8 cellular contexts compared by ENCODE assay signal in genomic region chr16:89241187-89242003, GRCh38. TPM values are rescaled to one million over a fixed set of nuclear protein-coding genes. Genes with fewer than 3 reads are reported as not detected.
DNase-seq lines count a peak whose midpoint lies in the region; ATAC-seq, FAIRE-seq and TF ChIP-seq lines count a peak whose summit lies in the region.

No MANE protein-coding gene starts in this region.

- TF ChIP-seq CTCF in GM12864 (IDR thresholded peaks at IDR 0.05; ENCODE audit: low read depth, low read length, missing control alignments) (no peak), HFFc6 (IDR thresholded peaks at IDR 0.05) (no peak), activated B cell treated with CpG ODN at 0.5 μM for 24 hours (IDR thresholded peaks at IDR 0.05) (no peak), bronchial epithelial cell (IDR thresholded peaks at IDR 0.05; ENCODE audit: insufficient read depth, low read length, severe bottlenecking) (no peak)

- intact Hi-C loops in activated B cell treated with CpG ODN at 0.5 μM for 24 hours (cut with micrococcal nuclease), result loop anchor here (1.0 to 10.0 kb wide), 3 partner anchors 319 to 1287 kb away; partner anchors contain the start of genes BANP, RPL13, VPS9D1 and ZNF276

- FAIRE-seq in bronchial epithelial cell (lab: Jason Lieb, UNC), result no peak

- peak overlapping the region; percentile 87 for H3K4me3 ChIP-seq in GM12864 (ENCODE audit: low read depth, low read length)
- peak overlapping the region; percentile 89 for H3K4me3 ChIP-seq in bronchial epithelial cell (ENCODE audit: low read depth, low read length)

- H3K4me1 Mint-ChIP-seq in HFFc6 (ENCODE audit: low read depth), result no peaks in the 10 kb centered on the region; the same call in 1 of the 2 replicates
- H3K4me1 Mint-ChIP-seq in activated B cell treated with CpG ODN at 0.5 μM for 24 hours, result peaks cover 29% of the 10 kb centered on the region

- H3K27me3 ChIP-seq in bronchial epithelial cell (ENCODE audit: control insufficient read depth, insufficient read depth, low read length), result no peaks in the 10 kb centered on the region

- CTCF ChIA-PET in activated B cell treated with CpG ODN at 0.5 μM for 24 hours (lab: Charles Lee), result interaction anchor here (0.9 to 1.3 kb wide), 5 partner anchors 248 to 504 kb away, joined by 3 to 4 read pairs (median 4); partner anchors contain the start of gene SPG7

- H3K36me3 ChIP-seq in bronchial epithelial cell (ENCODE audit: control insufficient read depth, insufficient read depth, low read length), result no peaks in the 10 kb centered on the region

- POLR2A ChIA-PET in activated B cell treated with CpG ODN at 0.5 μM for 24 hours (lab: Charles Lee), result interaction anchor here (0.6 to 1.3 kb wide), 11 partner anchors 9 to 771 kb away, joined by 3 to 10 read pairs (median 3); partner anchors contain the start of gene ZNF778

- H3K9me3 Mint-ChIP-seq in HFFc6 (no peaks in the 10 kb centered on the region), activated B cell treated with CpG ODN at 0.5 μM for 24 hours (no peaks in the 10 kb centered on the region)

- H3K4me3 Mint-ChIP-seq in HFFc6, result peak overlapping the region; percentile 100
- peak overlapping the region; percentile 99 for H3K4me3 Mint-ChIP-seq in activated B cell treated with CpG ODN at 0.5 μM for 24 hours

- peak overlapping the region; percentile 99 for H3K27ac Mint-ChIP-seq in HFFc6
- peak overlapping the region; percentile 99 for H3K27ac Mint-ChIP-seq in activated B cell treated with CpG ODN at 0.5 μM for 24 hours

- ATAC-seq in activated B cell treated with CpG ODN at 0.5 μM for 24 hours (ENCODE audit: low read depth) (peak; percentile 77), HG03025 (IDR thresholded peaks at IDR 0.05; ENCODE audit: low FRiP score, unreplicated experiment) (no peak)

- DNase-seq in GM12864 (ENCODE audit: low read depth), result peak; percentile 70
- DNase-seq in HFFc6, result peak; percentile 66
- DNase-seq in NCI-H2107 (lab: John Stamatoyannopoulos, UW), result peak; percentile 4
- DNase-seq in activated B cell treated with CpG ODN at 0.5 μM for 24 hours, result peak; percentile 75
- peak; percentile 60 for DNase-seq in bronchial epithelial cell (ENCODE audit: low read depth)
- DNase-seq in islet precursor cell, result peak; percentile 83
- peak; percentile 65 for DNase-seq in stimulated activated CD4-positive, alpha-beta T cell treated with anti-CD3 and anti-CD28 coated beads, Interleukin-12 subunit alpha, Interleukin-12 subunit beta, amount 100 ng/mL, for 4 hours

- H3K36me3 Mint-ChIP-seq in HFFc6 (ENCODE audit: low read depth), result peaks cover 4% of the 10 kb centered on the region; the same call in 1 of the 2 replicates
- H3K36me3 Mint-ChIP-seq in activated B cell treated with CpG ODN at 0.5 μM for 24 hours (ENCODE audit: low read depth), result peaks cover 3% of the 10 kb centered on the region

- peaks cover 5% of the 10 kb centered on the region for H3K27me3 Mint-ChIP-seq in HFFc6 (ENCODE audit: insufficient read depth)
- H3K27me3 Mint-ChIP-seq in activated B cell treated with CpG ODN at 0.5 μM for 24 hours, result no peaks in the 10 kb centered on the region

RNA-seq across cellular contexts. Expression of gene ZNF778, which starts 23.9 kb away (rescaled TPM):
- total RNA-seq in HFFc6 (2021; fragmentation: NEBNext Ultra II Directional; extraction: Animal tissue kit (Norgen Biotek cat#: 25700)), result 1 to 10 TPM; 6.8 to 8.1 (median 7.5) TPM
- 7.2 and 11.4 TPM in 2 replicates for total RNA-seq in activated B cell treated with CpG ODN at 0.5 μM for 24 hours
- 8.8 and 10.3 TPM in 2 replicates for total RNA-seq in bronchial epithelial cell

RNA-seq across cellular contexts. Expression of gene SLC22A31, which starts 41.1 kb away (rescaled TPM):
- not detected for total RNA-seq in HFFc6 (2021; fragmentation: NEBNext Ultra II Directional; extraction: Animal tissue kit (Norgen Biotek cat#: 25700))
- total RNA-seq in activated B cell treated with CpG ODN at 0.5 μM for 24 hours (not detected in 2 replicates), bronchial epithelial cell (0.26 TPM in 1 of 2 replicates, not detected in the other)

Comparison
In these comparisons a context has a peak if more than half of its experiments do, and no peak if none do; other contexts are left out.
1. DNase-seq: peak in every context shown above with its lines; median percentile 83 in islet precursor cell; 75 in activated B cell treated with CpG ODN at 0.5 μM for 24 hours; 70 in GM12864; 66 in HFFc6; 65 in stimulated activated CD4-positive, alpha-beta T cell treated with anti-CD3 and anti-CD28 coated beads, Interleukin-12 subunit alpha, Interleukin-12 subunit beta, amount 100 ng/mL, for 4 hours; 60 in bronchial epithelial cell; 4 in NCI-H2107.